Comparison of ENCODE assay signal across 11 cellular contexts in genomic region chr20:37755665-37756064, GRCh38.
A peak's percentile ranks its signal among the peaks of the same experiment; 100 is the strongest.
DNase-seq lines count a peak whose midpoint lies in the region; TF ChIP-seq lines count a peak whose summit lies in the region.
"Had no signal": no experiment of that assay in that cellular context is flagged by ENCODE, and none has a peak within 500 bp of the region (broad histone marks: within the 10 kb centered on the region; RNA-seq: fewer than 3 reads in every experiment).

No MANE protein-coding gene starts in this region.

- CTCF ChIA-PET in AG04449 (lab: Yijun Ruan, JAX) = interaction anchor here (0.6 to 1.8 kb wide), 10 partner anchors 9 to 468 kb away, joined by 3 to 20 read pairs (median 4); no protein-coding TSS in a partner anchor

- H3K9me3 ChIP-seq in esophagus muscularis mucosa = no peaks in the 10 kb centered on the region
- H3K9me3 ChIP-seq: BLaER1 treated with 17β-estradiol and CSF1 and Interleukin-3, amounts not matched to agents 10 nM and 100 nM had no signal

- H3K27me3 Mint-ChIP-seq in HFFc6 (ENCODE audit: insufficient read depth) = no peaks in the 10 kb centered on the region
- no peaks in the 10 kb centered on the region for H3K27me3 Mint-ChIP-seq in brain

- H3K9me3 Mint-ChIP-seq in HFFc6 (no peaks in the 10 kb centered on the region), brain (no peaks in the 10 kb centered on the region)

- no peak for TF ChIP-seq EP300 in esophagus muscularis mucosa (IDR thresholded peaks at IDR 0.05)

- H3K4me3 ChIP-seq in AG04449 (ENCODE audit: low read depth, low read length) = no peak overlapping the region
- H3K4me3 ChIP-seq in esophagus muscularis mucosa = no peak overlapping the region
- H3K4me3 ChIP-seq: BLaER1 treated with 17β-estradiol and CSF1 and Interleukin-3, amounts not matched to agents 10 nM and 100 nM had no signal

- TF ChIP-seq CTCF in AG04449 (IDR thresholded peaks at IDR 0.05; ENCODE audit: insufficient read depth, low read length, missing control alignments) = peak; percentile 57
- peak; percentile 45; the same call in 1 of the 2 replicates for TF ChIP-seq CTCF in HFFc6 (IDR thresholded peaks at IDR 0.05)
- TF ChIP-seq CTCF in brain (conservative IDR thresholded peaks at IDR 0.05) = peak; percentile 38 to 46
- peak in 1 of 3 experiments; percentile 17 for TF ChIP-seq CTCF in esophagus muscularis mucosa (IDR thresholded peaks at IDR 0.05)

- no peaks in the 10 kb centered on the region for H3K4me1 Mint-ChIP-seq in HFFc6 (ENCODE audit: low read depth)
- peaks cover 39% of the 10 kb centered on the region for H3K4me1 Mint-ChIP-seq in brain

- POLR2A ChIA-PET in AG04449 (lab: Yijun Ruan, JAX) = interaction anchor here (1.1 kb wide), 1 partner anchor 237 kb away, joined by 3 read pairs; no protein-coding TSS in a partner anchor

- H3K36me3 Mint-ChIP-seq in HFFc6 (ENCODE audit: low read depth) (no peaks in the 10 kb centered on the region), brain (peaks cover 24% of the 10 kb centered on the region)

- no peak overlapping the region for H3K27ac ChIP-seq in esophagus muscularis mucosa (replicated peaks in 1 of 4)
- H3K27ac ChIP-seq: BLaER1 treated with 17β-estradiol and CSF1 and Interleukin-3, amounts not matched to agents 10 nM and 100 nM had no signal

- H3K4me1 ChIP-seq in esophagus muscularis mucosa = peaks cover 0 to 2% (median 0%) of the 10 kb centered on the region in 4 donors

- DNase-seq in AG04449 (ENCODE audit: low read depth, low spot score) (no peak), HFFc6 (no peak), left kidney (ENCODE audit: low read depth, low spot score) (peak; percentile 47), SHP77 (lab: John Stamatoyannopoulos, UW) (no peak), glomerular visceral epithelial cell (ENCODE audit: extremely low spot score) (no peak), DMS153 treated with DMSO at 0.1 percent for 48 hours (lab: John Stamatoyannopoulos, UW; ENCODE audit: unreplicated experiment) (no peak), esophagus muscularis mucosa (ENCODE audit: extremely low spot score) (no peak)
- DNase-seq: activated T-cell treated with anti-CD3 and anti-CD28 coated beads, Interleukin-2, amount 50 U/mL, for 48 hours; NCI-H187 had no signal

- H3K36me3 ChIP-seq in esophagus muscularis mucosa = peaks cover 10 to 50% (median 34%) of the 10 kb centered on the region in 4 donors

- H3K27ac Mint-ChIP-seq in HFFc6 = no peak overlapping the region; the same call in 1 of the 2 replicates
- H3K27ac Mint-ChIP-seq in brain = peak overlapping the region in 1 of 5 experiments; percentile 0

- WGBS in esophagus muscularis mucosa = 75% methylated on average over 3 of the region's 3 CpGs

- H3K27me3 ChIP-seq in esophagus muscularis mucosa = no peaks in the 10 kb centered on the region
- H3K27me3 ChIP-seq: BLaER1 treated with 17β-estradiol and CSF1 and Interleukin-3, amounts not matched to agents 10 nM and 100 nM had no signal

- TF ChIP-seq POLR2A in esophagus muscularis mucosa (IDR thresholded peaks at IDR 0.05; ENCODE audit: low read depth) = no peak

- H3K4me3 Mint-ChIP-seq in HFFc6 = no peak overlapping the region
- H3K4me3 Mint-ChIP-seq in brain = no peak overlapping the region

- intact Hi-C loops in esophagus muscularis mucosa (cut with DNase I) = no loop called here
